17 cellular contexts compared by ENCODE assay signal in genomic region chr3:111862415-111862814, GRCh38. TPM values are rescaled to one million over a fixed set of nuclear protein-coding genes. Genes with fewer than 3 reads are reported as not detected.
DNase-seq lines count a peak whose midpoint lies in the region; ATAC-seq lines count a peak whose summit lies in the region.
"Had no signal": no experiment of that assay in that cellular context is flagged by ENCODE, and none has a peak within 500 bp of the region (broad histone marks: within the 10 kb centered on the region; RNA-seq: fewer than 3 reads in every experiment).

No MANE protein-coding gene starts in this region.

- peak overlapping the region; percentile 54 for H3K27ac Mint-ChIP-seq in T-helper 17 cell
- H3K27ac Mint-ChIP-seq in activated CD4-positive, alpha-beta T cell treated with anti-CD3 and anti-CD28 coated beads, Interleukin-2, amount 10 ng/mL, durations not matched to agents 7 days and 5 days, result no peak overlapping the region
- H3K27ac Mint-ChIP-seq: CD4-positive, CD25-positive, alpha-beta regulatory T cell; T-helper 1 cell treated with Interleukin-12 subunit alpha and Interleukin-12 subunit beta and Interleukin-4 antibody, amounts not matched to agents 30 μg/mL and 1 μg/mL, for 36 hours had no signal

- in situ Hi-C loops in HAP-1 (cut with MboI; ENCODE audit: low sequenced_read_pairs), result no loop called here

- H3K36me3 ChIP-seq in HAP-1 (replicated peaks) (no peaks in the 10 kb centered on the region), iPS-20b (ENCODE audit: insufficient read depth, low read depth, low read length) (no peaks in the 10 kb centered on the region), skeletal muscle satellite cell (ENCODE audit: insufficient read depth, low read length) (no peaks in the 10 kb centered on the region)
- H3K36me3 ChIP-seq: pancreas had no signal

- H3K4me1 ChIP-seq in HAP-1 (peaks cover 11% of the 10 kb centered on the region), iPS-20b (ENCODE audit: insufficient read depth, low read length) (peaks cover 45% of the 10 kb centered on the region), skeletal muscle satellite cell (ENCODE audit: control insufficient read depth, insufficient read depth, low read length) (peaks cover 58% of the 10 kb centered on the region)

- ATAC-seq in T-helper 17 cell, result no peak
- ATAC-seq in stimulated activated naive CD8-positive, alpha-beta T cell treated with anti-CD3 and anti-CD28 coated beads, Interleukin-15, Interleukin-2, amounts not matched to agents 100 U/mL and 50 U/mL, for 24 hours, result no peak
- ATAC-seq: pancreas had no signal

- DNase-seq in HAP-1 (ENCODE audit: low spot score in 2 of 2) (peak; percentile 25 to 72), T-helper 17 cell (no peak), NCI-H128 (lab: John Stamatoyannopoulos, UW; ENCODE audit: unreplicated experiment) (no peak), DMS79 treated with DMSO at 0.1 percent for 48 hours (lab: John Stamatoyannopoulos, UW) (no peak)
- DNase-seq in stimulated activated naive CD8-positive, alpha-beta T cell treated with anti-CD3 and anti-CD28 coated beads, Interleukin-15, Interleukin-2, amounts not matched to agents 100 U/mL and 50 U/mL, for 24 hours, result no peak
- no peak for DNase-seq in activated CD4-positive, alpha-beta T cell treated with anti-CD3 and anti-CD28 coated beads, Interleukin-2, amount 10 ng/mL, durations not matched to agents 7 days and 5 days
- DNase-seq: activated CD4-positive, alpha-beta T cell treated with anti-CD3 and anti-CD28 coated beads, Interleukin-2, amount 50 U/mL, for 48 hours; activated effector memory CD4-positive, alpha-beta T cell treated with Interleukin-2 at 50 U/mL for 16 hours; CD4-positive, CD25-positive, alpha-beta regulatory T cell; GF-D8; KG1; NCI-H2081; pancreas; stimulated activated CD4-positive, alpha-beta T cell treated with anti-CD3 and anti-CD28 coated beads, Interleukin-2, amount 100 ng/mL, for 24 hours had no signal

- no peak overlapping the region for H3K9ac ChIP-seq in iPS-20b (ENCODE audit: low read depth, low read length)
- no peak overlapping the region for H3K9ac ChIP-seq in skeletal muscle satellite cell (ENCODE audit: low read depth, low read length)

- H3K9me3 Mint-ChIP-seq in activated CD4-positive, alpha-beta T cell treated with anti-CD3 and anti-CD28 coated beads, Interleukin-2, amount 10 ng/mL, durations not matched to agents 7 days and 5 days, result no peaks in the 10 kb centered on the region
- H3K9me3 Mint-ChIP-seq: CD4-positive, CD25-positive, alpha-beta regulatory T cell; T-helper 1 cell treated with Interleukin-12 subunit alpha and Interleukin-12 subunit beta and Interleukin-4 antibody, amounts not matched to agents 30 μg/mL and 1 μg/mL, for 36 hours had no signal

- peaks cover 13% of the 10 kb centered on the region for H3K27me3 Mint-ChIP-seq in T-helper 17 cell
- peaks cover 57% of the 10 kb centered on the region for H3K27me3 Mint-ChIP-seq in activated CD4-positive, alpha-beta T cell treated with anti-CD3 and anti-CD28 coated beads, Interleukin-2, amount 10 ng/mL, durations not matched to agents 7 days and 5 days

- H3K4me3 ChIP-seq in HAP-1, result no peak overlapping the region
- H3K4me3 ChIP-seq in iPS-20b (ENCODE audit: low read length), result peak overlapping the region; percentile 21; the same call in 1 of the 2 replicates
- H3K4me3 ChIP-seq in skeletal muscle satellite cell (ENCODE audit: low read length), result no peak overlapping the region
- H3K4me3 ChIP-seq: pancreas had no signal

- no peak overlapping the region for H3K4me3 Mint-ChIP-seq in T-helper 17 cell
- no peak overlapping the region for H3K4me3 Mint-ChIP-seq in activated CD4-positive, alpha-beta T cell treated with anti-CD3 and anti-CD28 coated beads, Interleukin-2, amount 10 ng/mL, durations not matched to agents 7 days and 5 days
- H3K4me3 Mint-ChIP-seq: T-helper 1 cell treated with Interleukin-12 subunit alpha and Interleukin-12 subunit beta and Interleukin-4 antibody, amounts not matched to agents 30 μg/mL and 1 μg/mL, for 36 hours had no signal

- H3K4me2 ChIP-seq in skeletal muscle satellite cell (ENCODE audit: low read length), result peak overlapping the region; percentile 94

- H3K9me3 ChIP-seq in HAP-1, result no peaks in the 10 kb centered on the region
- no peaks in the 10 kb centered on the region for H3K9me3 ChIP-seq in T-helper 17 cell (ENCODE audit: control insufficient read depth, low read length, poor library complexity, severe bottlenecking)
- no peaks in the 10 kb centered on the region for H3K9me3 ChIP-seq in iPS-20b (ENCODE audit: insufficient read depth, low read depth, low read length)
- no peaks in the 10 kb centered on the region for H3K9me3 ChIP-seq in skeletal muscle satellite cell (replicated peaks; ENCODE audit: low read length)

- H3K27me3 ChIP-seq in HAP-1 (ENCODE audit: low read depth), result peaks cover 2% of the 10 kb centered on the region; the same call in 1 of the 2 replicates
- H3K27me3 ChIP-seq in iPS-20b (ENCODE audit: insufficient read depth, low read length), result peaks cover 41% of the 10 kb centered on the region
- H3K27me3 ChIP-seq in skeletal muscle satellite cell (ENCODE audit: control insufficient read depth, insufficient read depth, low read length), result no peaks in the 10 kb centered on the region
- H3K27me3 ChIP-seq: pancreas had no signal

- H3K27ac ChIP-seq in iPS-20b (ENCODE audit: low read length), result no peak overlapping the region

- CTCF ChIA-PET in activated CD4-positive, alpha-beta T cell treated with anti-CD3 and anti-CD28 coated beads, Interleukin-2, amount 10 ng/mL, durations not matched to agents 7 days and 5 days (lab: Charles Lee), result interaction anchor here (1.5 kb wide), 1 partner anchor 145 kb away, joined by 3 read pairs; no protein-coding TSS in a partner anchor

- POLR2A ChIA-PET in activated CD4-positive, alpha-beta T cell treated with anti-CD3 and anti-CD28 coated beads, Interleukin-2, amount 10 ng/mL, durations not matched to agents 7 days and 5 days (lab: Charles Lee), result no interaction called here

- H3K36me3 Mint-ChIP-seq in T-helper 17 cell (ENCODE audit: low read depth), result no peaks in the 10 kb centered on the region
- no peaks in the 10 kb centered on the region for H3K36me3 Mint-ChIP-seq in activated CD4-positive, alpha-beta T cell treated with anti-CD3 and anti-CD28 coated beads, Interleukin-2, amount 10 ng/mL, durations not matched to agents 7 days and 5 days (ENCODE audit: low read depth)
- H3K36me3 Mint-ChIP-seq: CD4-positive, CD25-positive, alpha-beta regulatory T cell had no signal

- peaks cover 13% of the 10 kb centered on the region for H3K4me1 Mint-ChIP-seq in T-helper 17 cell
- peaks cover 17% of the 10 kb centered on the region for H3K4me1 Mint-ChIP-seq in activated CD4-positive, alpha-beta T cell treated with anti-CD3 and anti-CD28 coated beads, Interleukin-2, amount 10 ng/mL, durations not matched to agents 7 days and 5 days

RNA-seq across cellular contexts. Expression of gene PHLDB2, which starts 3.4 kb away (rescaled TPM):
- total RNA-seq in T-helper 17 cell, result 10 to 100 TPM; 24.4 to 28.0 TPM
- total RNA-seq in skeletal muscle satellite cell (2012; rRNA removed), result 31.7 and 36.0 TPM in 2 replicates
- total RNA-seq in activated CD4-positive, alpha-beta T cell treated with anti-CD3 and anti-CD28 coated beads, Interleukin-2, amount 10 ng/mL, durations not matched to agents 7 days and 5 days, result 1 to 10 TPM; 1.9 to 2.7 TPM

Comparison
In these comparisons a context has a peak if more than half of its experiments do, and no peak if none do; other contexts are left out.
1. DNase-seq: peak in HAP-1 (2 of 2); none in T-helper 17 cell (0 of 3), stimulated activated naive CD8-positive, alpha-beta T cell treated with anti-CD3 and anti-CD28 coated beads, Interleukin-15, Interleukin-2, amounts not matched to agents 100 U/mL and 50 U/mL, for 24 hours (single experiment), NCI-H128 (single experiment), DMS79 treated with DMSO at 0.1 percent for 48 hours (single experiment) and activated CD4-positive, alpha-beta T cell treated with anti-CD3 and anti-CD28 coated beads, Interleukin-2, amount 10 ng/mL, durations not matched to agents 7 days and 5 days (single experiment).
2. RNA of gene PHLDB2, which starts 3.4 kb away (total RNA-seq): 24.4 to 28.0 TPM in T-helper 17 cell; 1.9 to 2.7 TPM in activated CD4-positive, alpha-beta T cell treated with anti-CD3 and anti-CD28 coated beads, Interleukin-2, amount 10 ng/mL, durations not matched to agents 7 days and 5 days; every median in the first group is over 4 times any median in the second.